2 cellular contexts compared by ENCODE assay signal in the genomic region with DNA sequence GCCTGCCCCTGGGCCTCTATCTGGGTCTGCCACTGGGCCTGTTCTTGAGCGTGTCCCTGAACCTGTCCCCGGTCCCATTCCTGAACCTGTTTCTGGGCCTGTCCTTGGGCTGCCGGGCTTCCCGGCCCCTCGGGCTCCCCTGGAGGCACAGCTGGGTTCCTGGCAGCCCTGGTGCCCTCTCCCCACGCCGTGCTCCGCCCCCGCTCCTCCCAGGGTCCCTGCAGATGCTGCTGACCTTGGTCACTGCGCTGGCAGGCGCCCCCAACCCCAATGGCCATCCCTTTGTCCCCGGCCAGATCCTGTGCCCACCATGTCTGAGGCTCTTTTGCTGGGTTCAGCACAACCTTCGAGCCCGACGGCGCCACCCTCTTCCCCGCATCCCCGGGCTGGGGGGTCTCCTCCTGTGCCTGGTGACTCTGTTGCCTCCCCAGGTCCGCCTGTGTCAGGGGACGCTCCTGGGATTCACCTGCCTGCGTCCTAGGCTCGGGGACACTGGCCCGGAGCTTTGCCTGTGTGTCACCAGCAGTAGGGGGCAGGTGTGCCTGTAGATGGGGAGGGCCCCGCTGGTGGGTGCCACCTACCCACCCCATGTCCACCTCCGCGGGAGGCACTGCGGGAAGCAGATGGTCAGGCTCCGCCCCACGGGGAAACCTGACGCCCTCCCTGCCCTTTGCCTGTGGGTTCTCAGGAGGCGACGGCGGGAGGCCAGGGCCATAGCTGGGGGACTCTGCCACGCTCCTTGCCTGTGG.
TF ChIP-seq lines count a peak whose summit lies in the region.

No MANE protein-coding gene starts in this region.

TF ChIP-seq in H1, 55 proteins besides CTCF, POLR2A, EP300 and RAD21:
- TF ChIP-seq EZH2 (IDR thresholded peaks at IDR 0.05; ENCODE audit: low read depth, low read length, severe bottlenecking): no peak
- no peak for TF ChIP-seq CHD2 (IDR thresholded peaks at IDR 0.05; ENCODE audit: low read length)
- no peak for TF ChIP-seq CREB1 (IDR thresholded peaks at IDR 0.05)
- TF ChIP-seq MAFK (IDR thresholded peaks at IDR 0.05; ENCODE audit: low read depth, low read length): no peak
- no peak for TF ChIP-seq RXRA (IDR thresholded peaks at IDR 0.05; ENCODE audit: insufficient read depth, low read depth, low read length)
- no peak for TF ChIP-seq RNF2 (IDR thresholded peaks at IDR 0.05; ENCODE audit: borderline replicate concordance, low read depth, low read length, missing control alignments, poor library complexity, severe bottlenecking)
- no peak for TF ChIP-seq SIX5 (IDR thresholded peaks at IDR 0.05; ENCODE audit: low read depth, low read length)
- TF ChIP-seq SIN3A (conservative IDR thresholded peaks at IDR 0.05 in 1 of 2, IDR thresholded peaks at IDR 0.05 in 1 of 2; ENCODE audit: low read depth in 1 of 2, low read length in 2 of 2): no peak
- TF ChIP-seq CTBP2 (IDR thresholded peaks at IDR 0.05; ENCODE audit: borderline replicate concordance, insufficient read depth, insufficient read length, low read length): no peak
- TF ChIP-seq, protein P1, sequence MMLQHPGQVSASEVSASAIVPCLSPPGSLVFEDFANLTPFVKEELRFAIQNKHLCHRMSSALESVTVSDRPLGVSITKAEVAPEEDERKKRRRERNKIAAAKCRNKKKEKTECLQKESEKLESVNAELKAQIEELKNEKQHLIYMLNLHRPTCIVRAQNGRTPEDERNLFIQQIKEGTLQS (IDR thresholded peaks at IDR 0.05; ENCODE audit: insufficient read depth, low read depth, low read length): no peak
- TF ChIP-seq JUND (IDR thresholded peaks at IDR 0.05; ENCODE audit: low read length): no peak
- no peak for TF ChIP-seq BACH1 (IDR thresholded peaks at IDR 0.05; ENCODE audit: low read length)
- no peak for TF ChIP-seq SP1 (IDR thresholded peaks at IDR 0.05; ENCODE audit: low read depth, low read length)

TF ChIP-seq in GM12891, 5 proteins besides CTCF, POLR2A, EP300 and RAD21:
- TF ChIP-seq PAX5 (IDR thresholded peaks at IDR 0.05; ENCODE audit: insufficient read depth, low read length, severe bottlenecking): no peak
- TF ChIP-seq SPI1 (IDR thresholded peaks at IDR 0.05; ENCODE audit: low read depth, low read length): no peak
- TF ChIP-seq TAF1 (IDR thresholded peaks at IDR 0.05; ENCODE audit: low read depth, low read length): no peak
- no peak for TF ChIP-seq POLR2AphosphoS5 (IDR thresholded peaks at IDR 0.05; ENCODE audit: low read depth, low read length)
- TF ChIP-seq POU2F2 (IDR thresholded peaks at IDR 0.05; ENCODE audit: low read depth, low read length): no peak
TF ChIP-seq in GM12891: peak in this region for 0.
